In genomic region chr11:120704256-120704750, GRCh38 we compare ENCODE assay signal across 20 cellular contexts.
A peak's percentile ranks its signal among the peaks of the same experiment; 100 is the strongest.
DNase-seq lines count a peak whose midpoint lies in the region; ATAC-seq lines count a peak whose summit lies in the region.
"Had no signal": no experiment of that assay in that cellular context is flagged by ENCODE, and none has a peak within 500 bp of the region (broad histone marks: within the 10 kb centered on the region; RNA-seq: fewer than 3 reads in every experiment).

No MANE protein-coding gene starts in this region.

- ATAC-seq in GM18502 (IDR thresholded peaks at IDR 0.05; ENCODE audit: poor library complexity, unreplicated experiment) (peak; percentile 21), GM21360 (IDR thresholded peaks at IDR 0.05; ENCODE audit: unreplicated experiment) (peak; percentile 22), HG02885 (IDR thresholded peaks at IDR 0.05; ENCODE audit: poor library complexity, unreplicated experiment) (peak; percentile 6), HG03442 (IDR thresholded peaks at IDR 0.05; ENCODE audit: unreplicated experiment) (peak; percentile 13), Right ventricle myocardium inferior (no peak)
- ATAC-seq: activated naive CD8-positive, alpha-beta T cell treated with anti-CD3 and anti-CD28 coated beads, Interleukin-2, amount 50 U/mL, for 24 hours; heart right ventricle; upper lobe of right lung had no signal

- DNase-seq in Right ventricle myocardium inferior (ENCODE audit: missing footprints) = no peak
- no peak for DNase-seq in stimulated activated CD4-positive, alpha-beta T cell treated with anti-CD3 and anti-CD28 coated beads, Interleukin-12 subunit alpha, Interleukin-12 subunit beta, amount 100 ng/mL, for 4 hours
- no peak for DNase-seq in GF-D8 (lab: John Stamatoyannopoulos, UW)
- no peak for DNase-seq in AML-193 (lab: John Stamatoyannopoulos, UW)
- DNase-seq: activated CD4-positive, alpha-beta T cell treated with anti-CD3 and anti-CD28 coated beads for 4 hours; activated naive CD8-positive, alpha-beta T cell treated with anti-CD3 and anti-CD28 coated beads, Interleukin-2, amount 50 U/mL, for 24 hours; brain microvascular endothelial cell; heart right ventricle; HFFc6; immature natural killer cell; NCI-H2081; NCI-H446 treated with DMSO at 0.1 percent for 48 hours; small intestine; stimulated activated CD4-positive, alpha-beta T cell treated with anti-CD3 and anti-CD28 coated beads, Interleukin-4, amount 100 ng/mL, for 4 hours; SW 1271; upper lobe of right lung had no signal

- intact Hi-C loops in Right ventricle myocardium inferior (cut with DNase I) = no loop called here
